Comparison of ENCODE assay signal across 1 cellular context in the genomic region with DNA sequence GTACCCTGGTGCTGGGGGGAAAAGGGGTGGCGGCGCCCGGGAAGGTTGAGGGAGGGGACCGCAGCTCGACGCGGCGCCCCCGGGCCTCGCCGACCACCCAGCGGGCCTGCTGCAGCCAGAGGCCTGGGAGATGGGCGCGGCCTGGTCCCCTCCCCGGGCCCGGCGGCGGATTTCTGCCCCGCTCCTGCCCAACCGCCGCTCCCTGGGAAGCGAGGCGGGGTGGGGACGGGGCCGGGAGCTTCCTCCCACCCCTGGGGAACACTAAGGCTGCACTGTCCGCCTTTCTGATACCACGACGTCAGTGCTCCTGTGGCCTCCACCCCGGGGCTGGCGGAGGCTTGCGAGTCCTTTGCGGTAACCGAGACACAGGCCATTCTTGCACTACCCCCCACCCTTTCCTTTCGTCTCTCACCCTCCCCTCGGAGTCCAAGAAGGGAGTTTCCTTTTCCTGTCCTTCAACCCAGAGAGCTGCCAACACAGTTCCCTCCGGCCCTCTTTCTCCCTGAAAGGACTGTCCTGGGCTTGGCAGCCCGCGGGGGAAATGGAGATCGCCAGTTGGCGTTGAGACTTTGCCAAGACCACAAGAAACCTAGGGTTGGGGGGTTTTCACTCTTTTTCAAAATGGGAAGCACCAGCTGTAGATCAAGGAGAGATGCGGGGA.
TF ChIP-seq lines count a peak whose summit lies in the region.

No MANE protein-coding gene starts in this region.

TF ChIP-seq in HEK293, 187 proteins besides CTCF, POLR2A, EP300 and RAD21 (continued from another document and continues in another):
- TF ChIP-seq ZNF10 (tag by site-specific recombination; IDR thresholded peaks at IDR 0.05) (no peak), ZNF37A (tag by site-specific recombination; IDR thresholded peaks at IDR 0.05) (no peak), ZBTB48 (tag by site-specific recombination; IDR thresholded peaks at IDR 0.05) (peak; percentile 53; the same call in 1 of the 2 replicates), ZNF423 (tag by site-specific recombination; IDR thresholded peaks at IDR 0.05) (peak; percentile 12; the same call in 1 of the 2 replicates), ZNF660 (tag by site-specific recombination; IDR thresholded peaks at IDR 0.05) (no peak), IKZF3 (tag by site-specific recombination; IDR thresholded peaks at IDR 0.05) (peak; percentile 73; the same call in 1 of the 2 replicates), ZNF610 (tag by site-specific recombination; IDR thresholded peaks at IDR 0.05; ENCODE audit: borderline replicate concordance) (no peak), PRDM4 (tag by site-specific recombination; IDR thresholded peaks at IDR 0.05) (peak; percentile 32; the same call in 1 of the 2 replicates), KLF7 (tag by site-specific recombination; IDR thresholded peaks at IDR 0.05; ENCODE audit: borderline replicate concordance) (peak; percentile 35; the same call in 1 of the 2 replicates), GLI4 (tag by site-specific recombination; IDR thresholded peaks at IDR 0.05) (peak; percentile 71; the same call in 1 of the 2 replicates), ZNF48 (tag by site-specific recombination; IDR thresholded peaks at IDR 0.05) (no peak), ZNF670 (tag by site-specific recombination; IDR thresholded peaks at IDR 0.05; ENCODE audit: low read depth) (no peak), ZNF341 (tag by site-specific recombination; IDR thresholded peaks at IDR 0.05; ENCODE audit: low read depth) (peak; percentile 93), ZNF133 (tag by site-specific recombination; IDR thresholded peaks at IDR 0.05) (no peak), ZEB2 (tag by site-specific recombination; IDR thresholded peaks at IDR 0.05) (peak; percentile 13), ZNF433 (tag by site-specific recombination; IDR thresholded peaks at IDR 0.05; ENCODE audit: low read depth) (no peak), KLF16 (tag by site-specific recombination; IDR thresholded peaks at IDR 0.05) (peak; percentile 39; the same call in 1 of the 2 replicates), WT1 (tag by site-specific recombination; IDR thresholded peaks at IDR 0.05) (peak; percentile 68), ZNF16 (tag by site-specific recombination; IDR thresholded peaks at IDR 0.05; ENCODE audit: low read depth) (no peak), YY1 (tag by site-specific recombination; IDR thresholded peaks at IDR 0.05) (peak; percentile 38), ZNF747 (tag by site-specific recombination; IDR thresholded peaks at IDR 0.05) (no peak), ZNF510 (tag by site-specific recombination; IDR thresholded peaks at IDR 0.05; ENCODE audit: insufficient replicate concordance) (no peak), ZIC2 (tag by site-specific recombination; IDR thresholded peaks at IDR 0.05) (peak; percentile 59; the same call in 1 of the 2 replicates), ZNF175 (tag by site-specific recombination; IDR thresholded peaks at IDR 0.05) (no peak), REPIN1 (tag by site-specific recombination; IDR thresholded peaks at IDR 0.05; ENCODE audit: low read depth) (no peak), SP7 (tag by site-specific recombination; IDR thresholded peaks at IDR 0.05) (0 out of 2 replicates have a peak, but pooled peaks have one; percentile 7), YY2 (tag by site-specific recombination; IDR thresholded peaks at IDR 0.05) (no peak), ZNF843 (tag by site-specific recombination; IDR thresholded peaks at IDR 0.05) (no peak), GLI2 (tag by site-specific recombination; IDR thresholded peaks at IDR 0.05; ENCODE audit: borderline replicate concordance, low read depth) (no peak), TSHZ1 (tag by site-specific recombination; IDR thresholded peaks at IDR 0.05; ENCODE audit: borderline replicate concordance) (no peak), ZBTB7A (tag by site-specific recombination; IDR thresholded peaks at IDR 0.05; ENCODE audit: low read depth) (no peak), TCF7L2 (IDR thresholded peaks at IDR 0.05; ENCODE audit: borderline replicate concordance, low read depth, low read length) (no peak), ZNF24 (tag by site-specific recombination; IDR thresholded peaks at IDR 0.05) (no peak), PBX3 (CRISPR knock-in tag; IDR thresholded peaks at IDR 0.05) (no peak), ZNF23 (tag by site-specific recombination; IDR thresholded peaks at IDR 0.05; ENCODE audit: borderline replicate concordance) (no peak), ZNF600 (tag by site-specific recombination; IDR thresholded peaks at IDR 0.05) (peak; percentile 74), GFI1B (tag by site-specific recombination; IDR thresholded peaks at IDR 0.05) (no peak), ZSCAN30 (tag by site-specific recombination; IDR thresholded peaks at IDR 0.05) (peak; percentile 54; the same call in 1 of the 2 replicates), HOXA7 (CRISPR knock-in tag; IDR thresholded peaks at IDR 0.05; ENCODE audit: borderline replicate concordance) (no peak), ZNF121 (tag by site-specific recombination; IDR thresholded peaks at IDR 0.05) (peak; percentile 36; the same call in 1 of the 2 replicates), HIC1 (tag by site-specific recombination; IDR thresholded peaks at IDR 0.05) (no peak), ZNF76 (tag by site-specific recombination; IDR thresholded peaks at IDR 0.05; ENCODE audit: borderline replicate concordance, low read depth) (peak; percentile 43; the same call in 1 of the 2 replicates), ZNF664 (tag by site-specific recombination; IDR thresholded peaks at IDR 0.05) (no peak), HOXD13 (CRISPR knock-in tag; IDR thresholded peaks at IDR 0.05; ENCODE audit: borderline replicate concordance) (no peak)
- TF ChIP-seq, protein P1, sequence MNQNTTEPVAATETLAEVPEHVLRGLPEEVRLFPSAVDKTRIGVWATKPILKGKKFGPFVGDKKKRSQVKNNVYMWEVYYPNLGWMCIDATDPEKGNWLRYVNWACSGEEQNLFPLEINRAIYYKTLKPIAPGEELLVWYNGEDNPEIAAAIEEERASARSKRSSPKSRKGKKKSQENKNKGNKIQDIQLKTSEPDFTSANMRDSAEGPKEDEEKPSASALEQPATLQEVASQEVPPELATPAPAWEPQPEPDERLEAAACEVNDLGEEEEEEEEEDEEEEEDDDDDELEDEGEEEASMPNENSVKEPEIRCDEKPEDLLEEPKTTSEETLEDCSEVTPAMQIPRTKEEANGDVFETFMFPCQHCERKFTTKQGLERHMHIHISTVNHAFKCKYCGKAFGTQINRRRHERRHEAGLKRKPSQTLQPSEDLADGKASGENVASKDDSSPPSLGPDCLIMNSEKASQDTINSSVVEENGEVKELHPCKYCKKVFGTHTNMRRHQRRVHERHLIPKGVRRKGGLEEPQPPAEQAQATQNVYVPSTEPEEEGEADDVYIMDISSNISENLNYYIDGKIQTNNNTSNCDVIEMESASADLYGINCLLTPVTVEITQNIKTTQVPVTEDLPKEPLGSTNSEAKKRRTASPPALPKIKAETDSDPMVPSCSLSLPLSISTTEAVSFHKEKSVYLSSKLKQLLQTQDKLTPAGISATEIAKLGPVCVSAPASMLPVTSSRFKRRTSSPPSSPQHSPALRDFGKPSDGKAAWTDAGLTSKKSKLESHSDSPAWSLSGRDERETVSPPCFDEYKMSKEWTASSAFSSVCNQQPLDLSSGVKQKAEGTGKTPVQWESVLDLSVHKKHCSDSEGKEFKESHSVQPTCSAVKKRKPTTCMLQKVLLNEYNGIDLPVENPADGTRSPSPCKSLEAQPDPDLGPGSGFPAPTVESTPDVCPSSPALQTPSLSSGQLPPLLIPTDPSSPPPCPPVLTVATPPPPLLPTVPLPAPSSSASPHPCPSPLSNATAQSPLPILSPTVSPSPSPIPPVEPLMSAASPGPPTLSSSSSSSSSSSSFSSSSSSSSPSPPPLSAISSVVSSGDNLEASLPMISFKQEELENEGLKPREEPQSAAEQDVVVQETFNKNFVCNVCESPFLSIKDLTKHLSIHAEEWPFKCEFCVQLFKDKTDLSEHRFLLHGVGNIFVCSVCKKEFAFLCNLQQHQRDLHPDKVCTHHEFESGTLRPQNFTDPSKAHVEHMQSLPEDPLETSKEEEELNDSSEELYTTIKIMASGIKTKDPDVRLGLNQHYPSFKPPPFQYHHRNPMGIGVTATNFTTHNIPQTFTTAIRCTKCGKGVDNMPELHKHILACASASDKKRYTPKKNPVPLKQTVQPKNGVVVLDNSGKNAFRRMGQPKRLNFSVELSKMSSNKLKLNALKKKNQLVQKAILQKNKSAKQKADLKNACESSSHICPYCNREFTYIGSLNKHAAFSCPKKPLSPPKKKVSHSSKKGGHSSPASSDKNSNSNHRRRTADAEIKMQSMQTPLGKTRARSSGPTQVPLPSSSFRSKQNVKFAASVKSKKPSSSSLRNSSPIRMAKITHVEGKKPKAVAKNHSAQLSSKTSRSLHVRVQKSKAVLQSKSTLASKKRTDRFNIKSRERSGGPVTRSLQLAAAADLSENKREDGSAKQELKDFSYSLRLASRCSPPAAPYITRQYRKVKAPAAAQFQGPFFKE (tag by site-specific recombination; IDR thresholded peaks at IDR 0.05; ENCODE audit: borderline replicate concordance) = 0 out of 2 replicates have a peak, but pooled peaks have one; percentile 44
- TF ChIP-seq, protein P2, sequence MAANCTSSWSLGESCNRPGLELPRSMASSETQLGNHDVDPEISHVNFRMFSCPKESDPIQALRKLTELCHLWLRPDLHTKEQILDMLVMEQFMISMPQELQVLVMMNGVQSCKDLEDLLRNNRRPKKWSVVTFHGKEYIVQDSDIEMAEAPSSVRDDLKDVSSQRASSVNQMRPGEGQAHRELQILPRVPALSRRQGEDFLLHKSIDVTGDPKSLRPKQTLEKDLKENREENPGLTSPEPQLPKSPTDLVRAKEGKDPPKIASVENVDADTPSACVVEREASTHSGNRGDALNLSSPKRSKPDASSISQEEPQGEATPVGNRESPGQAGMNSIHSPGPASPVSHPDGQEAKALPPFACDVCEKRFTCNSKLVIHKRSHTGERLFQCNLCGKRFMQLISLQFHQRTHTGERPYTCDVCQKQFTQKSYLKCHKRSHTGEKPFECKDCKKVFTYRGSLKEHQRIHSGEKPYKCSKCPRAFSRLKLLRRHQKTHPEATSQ (tag by site-specific recombination; IDR thresholded peaks at IDR 0.05) = 0 out of 2 replicates have a peak, but pooled peaks have one; percentile 12
